24 cellular contexts compared by ENCODE assay signal in the genomic region with DNA sequence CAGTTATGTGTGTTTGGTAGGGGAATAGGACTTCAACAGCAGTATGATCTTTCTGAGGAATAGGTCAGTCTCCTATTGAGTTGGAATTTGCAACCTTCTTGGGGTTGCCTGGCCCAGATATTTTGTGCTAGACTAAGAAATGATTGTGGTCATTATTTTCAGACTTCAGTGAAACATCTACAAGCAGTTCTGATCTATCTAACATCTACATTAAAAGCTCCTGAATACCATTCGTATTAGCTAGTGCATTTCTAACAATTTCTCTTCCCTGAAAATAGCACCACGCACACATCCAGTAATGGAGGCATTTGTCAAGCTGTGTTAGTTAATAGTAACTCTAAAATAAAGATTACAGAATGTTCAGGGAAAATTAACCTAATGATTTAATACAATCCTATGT.
"Had no signal": no experiment of that assay in that cellular context is flagged by ENCODE, and none has a peak within 500 bp of the region (broad histone marks: within the 10 kb centered on the region; RNA-seq: fewer than 3 reads in every experiment).

No MANE protein-coding gene starts in this region.

- H3K4me3 ChIP-seq: adrenal gland, colonic mucosa, dorsolateral prefrontal cortex, right lobe of liver, stomach, suprapubic skin, tibial nerve had no signal

- DNase-seq: activated CD4-positive, alpha-beta T cell treated with anti-CD3 and anti-CD28 coated beads, Interleukin-2, amount 50 U/mL, for 4 hours; activated CD8-positive, alpha-beta memory T cell treated with anti-CD3 and anti-CD28 coated beads for 24 hours; activated CD8-positive, alpha-beta memory T cell treated with anti-CD3 and anti-CD28 coated beads, Interleukin-2, amount 50 U/mL, for 4 hours; activated T-cell treated with anti-CD3 and anti-CD28 coated beads, Interleukin-2, amount 50 U/mL, for 24 hours; adrenal gland; caudate nucleus; colonic mucosa; dorsolateral prefrontal cortex; effector memory CD8-positive, alpha-beta T cell; foreskin melanocyte; hippocampal formation; left ventricle myocardium superior; right lobe of liver; small intestine; stimulated activated CD4-positive, alpha-beta T cell treated with anti-CD3 and anti-CD28 coated beads, Interleukin-2, amount 100 ng/mL, for 24 hours; stomach; T1000 had no signal

- ATAC-seq: activated naive CD4-positive, alpha-beta T cell treated with anti-CD3 and anti-CD28 coated beads, Interleukin-2, amount 50 U/mL, for 72 hours; activated T-helper 17 cell treated with anti-CD3 and anti-CD28 coated beads, Interleukin-2, amount 50 U/mL, for 72 hours; effector memory CD8-positive, alpha-beta T cell; esophagus mucosa; left ventricle myocardium superior; right lobe of liver; stimulated activated memory B cell treated with anti-CD40 and anti-IgM and Interleukin-4, amounts not matched to agents 10 μg/mL and 1 μg/mL and 100 μg/mL, for 72 hours; WTC11 had no signal
